14 cellular contexts compared by ENCODE assay signal in the genomic region with DNA sequence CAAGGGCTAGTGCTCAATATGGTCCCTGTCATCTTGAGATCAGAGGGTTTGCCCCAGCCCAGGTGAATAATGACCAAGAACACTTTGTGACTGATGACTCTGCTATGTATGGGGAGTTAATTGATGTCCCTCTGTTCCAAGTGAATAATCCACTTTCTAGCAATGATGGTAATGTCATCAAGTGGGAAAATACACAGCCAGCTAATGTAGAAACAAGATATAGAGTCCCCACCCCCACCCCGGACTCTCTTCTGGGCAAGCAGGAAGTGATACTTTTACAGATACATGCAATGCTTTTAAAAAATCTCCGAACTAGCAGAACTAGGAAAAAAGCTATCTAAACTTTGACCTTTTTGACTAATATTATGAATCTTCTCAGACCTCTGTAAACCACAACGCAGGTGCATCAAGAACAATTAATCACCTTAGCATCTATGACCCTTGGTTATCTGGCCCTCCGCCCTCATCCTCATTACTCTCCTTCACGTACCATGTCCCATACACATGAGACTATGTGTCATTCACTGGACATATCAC. TPM values are rescaled to one million over a fixed set of nuclear protein-coding genes. Genes with fewer than 3 reads are reported as not detected.
DNase-seq lines count a peak whose midpoint lies in the region; ATAC-seq and TF ChIP-seq lines count a peak whose summit lies in the region.
"Had no signal": no experiment of that assay in that cellular context is flagged by ENCODE, and none has a peak within 500 bp of the region (broad histone marks: within the 10 kb centered on the region; RNA-seq: fewer than 3 reads in every experiment).

No MANE protein-coding gene starts in this region.

- no peaks in the 10 kb centered on the region for H3K36me3 Mint-ChIP-seq in osteocyte (ENCODE audit: unreplicated experiment)
- H3K36me3 Mint-ChIP-seq: activated naive CD8-positive, alpha-beta T cell treated with anti-CD3 and anti-CD28 coated beads for 36 hours; natural killer cell had no signal

- H3K27ac Mint-ChIP-seq in osteocyte (ENCODE audit: unreplicated experiment) = no peak overlapping the region
- H3K27ac Mint-ChIP-seq: activated naive CD8-positive, alpha-beta T cell treated with anti-CD3 and anti-CD28 coated beads for 36 hours; natural killer cell had no signal

- no peak overlapping the region for H3K4me3 Mint-ChIP-seq in osteocyte (ENCODE audit: unreplicated experiment)
- H3K4me3 Mint-ChIP-seq: activated naive CD8-positive, alpha-beta T cell treated with anti-CD3 and anti-CD28 coated beads for 36 hours; natural killer cell had no signal

- TF ChIP-seq CTCF in osteocyte (IDR thresholded peaks at IDR 0.05) = no peak

- ATAC-seq in GM18909 (IDR thresholded peaks at IDR 0.05; ENCODE audit: poor library complexity, unreplicated experiment) (peak; percentile 90), GM21786 (IDR thresholded peaks at IDR 0.05; ENCODE audit: unreplicated experiment) (peak; percentile 89), HG03342 (IDR thresholded peaks at IDR 0.05; ENCODE audit: unreplicated experiment) (peak; percentile 71)
- ATAC-seq: natural killer cell had no signal

- H3K4me1 Mint-ChIP-seq in osteocyte (ENCODE audit: unreplicated experiment) = no peaks in the 10 kb centered on the region
- H3K4me1 Mint-ChIP-seq: activated naive CD8-positive, alpha-beta T cell treated with anti-CD3 and anti-CD28 coated beads for 36 hours; natural killer cell had no signal

- H3K9me3 Mint-ChIP-seq in osteocyte (ENCODE audit: unreplicated experiment) = no peaks in the 10 kb centered on the region
- H3K9me3 Mint-ChIP-seq: activated naive CD8-positive, alpha-beta T cell treated with anti-CD3 and anti-CD28 coated beads for 36 hours; natural killer cell had no signal

- no peaks in the 10 kb centered on the region for H3K27me3 Mint-ChIP-seq in osteocyte (ENCODE audit: unreplicated experiment)
- H3K27me3 Mint-ChIP-seq: activated naive CD8-positive, alpha-beta T cell treated with anti-CD3 and anti-CD28 coated beads for 36 hours had no signal

- DNase-seq in kidney tubule cell (ENCODE audit: low spot score) (peak; percentile 17), middle frontal gyrus (ENCODE audit: extremely low spot score, low spot score) (no peak), osteocyte (ENCODE audit: extremely low spot score, unreplicated experiment) (no peak), hepatic stellate cell (ENCODE audit: low spot score) (no peak)
- DNase-seq in NK-92 treated with Interleukin-12 subunit alpha and Interleukin-12 subunit beta, amount 100 ng/mL, for 24 hours (lab: John Stamatoyannopoulos, UW) = no peak
- DNase-seq: activated naive CD8-positive, alpha-beta T cell treated with anti-CD3 and anti-CD28 coated beads for 36 hours; DMS79; effector CD4-positive, alpha-beta T cell; natural killer cell; NCI-H1048; testis had no signal

RNA-seq across cellular contexts. Expression of gene CNR1, which starts 30.5 kb away (rescaled TPM):
- not detected in 2 replicates for total RNA-seq in osteocyte
- total RNA-seq: activated naive CD8-positive, alpha-beta T cell treated with anti-CD3 and anti-CD28 coated beads for 36 hours; natural killer cell had no signal
